Comparison of ENCODE assay signal across 7 cellular contexts in genomic region chr19:12464139-12464538, GRCh38. TPM values are rescaled to one million over a fixed set of nuclear protein-coding genes. Genes with fewer than 3 reads are reported as not detected.
DNase-seq lines count a peak whose midpoint lies in the region; ATAC-seq and TF ChIP-seq lines count a peak whose summit lies in the region.
"Not testable (repeated sequence)": the region's sequence is repeated elsewhere in the genome, so short reads cannot be mapped to it uniquely, and the experiment has no call there.

No MANE protein-coding gene starts in this region.

- not testable (repeated sequence) for H2AK5ac ChIP-seq in mesendoderm (ENCODE audit: low read length)

- peaks cover 88% of the 10 kb centered on the region for H3K9me3 Mint-ChIP-seq in endodermal cell

- H3K56ac ChIP-seq in mesendoderm (ENCODE audit: low read length): not testable (repeated sequence)

- H3K79me2 ChIP-seq in mesendoderm (ENCODE audit: control insufficient read depth, insufficient read depth, low read length): not testable (repeated sequence)

- H3K18ac ChIP-seq in mesendoderm (ENCODE audit: low read length): not testable (repeated sequence)

- not testable (repeated sequence) for H2BK120ac ChIP-seq in mesendoderm (ENCODE audit: low read depth, low read length)

- H4K5ac ChIP-seq in mesendoderm (ENCODE audit: low read length): not testable (repeated sequence)

- peak overlapping the region in 8 of 10 experiments; percentile 10 to 43 (median 24); a peak in 11 of 20 replicates for H3K4me3 ChIP-seq in BLaER1 treated with 17β-estradiol and CSF1 and Interleukin-3, amounts not matched to agents 10 nM and 100 nM
- H3K4me3 ChIP-seq in HEK293 (ENCODE audit: low read depth, low read length): not testable (repeated sequence)
- H3K4me3 ChIP-seq in adipocyte (ENCODE audit: low read length) (peak overlapping the region; percentile 70), coronary artery (peak overlapping the region; percentile 15), endodermal cell (ENCODE audit: low read length) (peak overlapping the region; percentile 66), mesendoderm (ENCODE audit: low read length) (peak overlapping the region; percentile 20), thoracic aorta (peak overlapping the region; percentile 10)

- H3K4me3 Mint-ChIP-seq in endodermal cell: not testable (repeated sequence)

- CTCF ChIA-PET in HEK293 (lab: Yijun Ruan, JAX): not testable (repeated sequence)

- peaks cover 94 to 98% (median 97%) of the 10 kb centered on the region in 11 experiments for H3K9me3 ChIP-seq in BLaER1 treated with 17β-estradiol and CSF1 and Interleukin-3, amounts not matched to agents 10 nM and 100 nM (replicated peaks in 1 of 11)
- not testable (repeated sequence) for H3K9me3 ChIP-seq in HEK293 (ENCODE audit: control insufficient read depth, insufficient read depth, low read depth, low read length)
- H3K9me3 ChIP-seq in adipocyte (ENCODE audit: control insufficient read depth, low read length) (peaks cover 80% of the 10 kb centered on the region), endodermal cell (ENCODE audit: control insufficient read depth, low read length) (peaks cover 83% of the 10 kb centered on the region), thoracic aorta (peaks cover 80% of the 10 kb centered on the region)

- H4K20me1 ChIP-seq in BLaER1 treated with 17β-estradiol and CSF1 and Interleukin-3, amounts not matched to agents 10 nM and 100 nM: not testable (repeated sequence)

- not testable (repeated sequence) for H2BK5ac ChIP-seq in mesendoderm (ENCODE audit: low read length)

- WGBS in endodermal cell (ENCODE audit: insufficient coverage in 1 of 2, insufficient read length in 1 of 2), 2 experiments: 96% methylated on average over 5 to 6 of the region's 6 CpGs
- WGBS in mesendoderm (ENCODE audit: extremely low coverage, insufficient coverage, low lambda C conversion rate): no CpG with 5 or more reads among the region's 6 CpGs

- not testable (repeated sequence) for H2BK15ac ChIP-seq in mesendoderm (replicated peaks; ENCODE audit: low read depth)

- H3K27me3 Mint-ChIP-seq in endodermal cell (ENCODE audit: insufficient read depth): not testable (repeated sequence)

- not testable (repeated sequence) for H3K23ac ChIP-seq in mesendoderm (ENCODE audit: low read length)

- H3K27ac ChIP-seq in BLaER1 treated with 17β-estradiol and CSF1 and Interleukin-3, amounts not matched to agents 10 nM and 100 nM; HEK293 (ENCODE audit: extremely low read depth, low read depth, low read length); coronary artery; endodermal cell (ENCODE audit: low read depth, low read length); mesendoderm (ENCODE audit: low read depth, low read length); thoracic aorta: not testable (repeated sequence)

- not testable (repeated sequence) for H3K4me1 Mint-ChIP-seq in endodermal cell

- H3K36me3 Mint-ChIP-seq in endodermal cell (ENCODE audit: low read depth): peaks cover 64% of the 10 kb centered on the region

- not testable (repeated sequence) for H3K27me3 ChIP-seq in BLaER1 treated with 17β-estradiol and CSF1 and Interleukin-3, amounts not matched to agents 10 nM and 100 nM; adipocyte (replicated peaks; ENCODE audit: control insufficient read depth, insufficient read depth, low read length); endodermal cell (ENCODE audit: control insufficient read depth, insufficient read depth, low read length, poor library complexity, severe bottlenecking); mesendoderm (ENCODE audit: insufficient read depth, low read length, poor library complexity); thoracic aorta (replicated peaks; ENCODE audit: insufficient read depth)

- TF ChIP-seq CTCF in HEK293 (tag by site-specific recombination; IDR thresholded peaks at IDR 0.05); coronary artery (IDR thresholded peaks at IDR 0.05); endodermal cell (conservative IDR thresholded peaks at IDR 0.05); thoracic aorta (IDR thresholded peaks at IDR 0.05): not testable (repeated sequence)

- H3K4ac ChIP-seq in mesendoderm (ENCODE audit: low read depth, low read length): not testable (repeated sequence)

- peaks cover 68 to 83% (median 79%) of the 10 kb centered on the region in 11 experiments for H3K36me3 ChIP-seq in BLaER1 treated with 17β-estradiol and CSF1 and Interleukin-3, amounts not matched to agents 10 nM and 100 nM
- H3K36me3 ChIP-seq in HEK293 (ENCODE audit: control insufficient read depth in 2 of 2, insufficient read depth in 1 of 2, low read length in 2 of 2): peaks cover 0 to 23% of the 10 kb centered on the region in 2 experiments; a peak in 1 of 3 replicates
- peaks cover 22% of the 10 kb centered on the region for H3K36me3 ChIP-seq in adipocyte (ENCODE audit: control insufficient read depth, insufficient read depth, low read length, severe bottlenecking)
- H3K36me3 ChIP-seq in endodermal cell (ENCODE audit: control insufficient read depth, insufficient read depth, low read length): peaks cover 42% of the 10 kb centered on the region
- H3K36me3 ChIP-seq in mesendoderm (ENCODE audit: control insufficient read depth, insufficient read depth, low read length): not testable (repeated sequence)
- H3K36me3 ChIP-seq in thoracic aorta: peaks cover 41% of the 10 kb centered on the region

- not testable (repeated sequence) for H4K8ac ChIP-seq in mesendoderm (ENCODE audit: low read depth, low read length)

- not testable (repeated sequence) for H3K27ac Mint-ChIP-seq in endodermal cell

- not testable (repeated sequence) for H3K9ac ChIP-seq in BLaER1 treated with 17β-estradiol and CSF1 and Interleukin-3, amounts not matched to agents 10 nM and 100 nM; adipocyte (ENCODE audit: low read length); endodermal cell (ENCODE audit: extremely low read depth, low read length, poor library complexity, severe bottlenecking); mesendoderm (ENCODE audit: low read length)

- not testable (repeated sequence) for H3K4me1 ChIP-seq in BLaER1 treated with 17β-estradiol and CSF1 and Interleukin-3, amounts not matched to agents 10 nM and 100 nM; HEK293 (ENCODE audit: control insufficient read depth, insufficient read depth, low read length); adipocyte (ENCODE audit: control insufficient read depth, insufficient read depth, low read length); endodermal cell (ENCODE audit: control insufficient read depth, insufficient read depth, low read length); mesendoderm (ENCODE audit: control insufficient read depth, low read depth, low read length); thoracic aorta (ENCODE audit: control insufficient read depth in 1 of 2, low read depth in 2 of 2)

- not testable (repeated sequence) for H3K4me2 ChIP-seq in BLaER1 treated with 17β-estradiol and CSF1 and Interleukin-3, amounts not matched to agents 10 nM and 100 nM; mesendoderm (ENCODE audit: low read length)

- DNase-seq in adipocyte (ENCODE audit: low read depth); coronary artery (ENCODE audit: low spot score); endodermal cell; mesendoderm; thoracic aorta (ENCODE audit: low spot score): not testable (repeated sequence)

- H3K79me1 ChIP-seq in mesendoderm (ENCODE audit: low read length): not testable (repeated sequence)

- not testable (repeated sequence) for ATAC-seq in thoracic aorta (ENCODE audit: insufficient number of reproducible peaks, low FRiP score, low read depth)

- POLR2A ChIA-PET in HEK293 (lab: Yijun Ruan, JAX): not testable (repeated sequence)

TF ChIP-seq in HEK293, 187 proteins besides CTCF, POLR2A, EP300 and RAD21:
- TF ChIP-seq ZNF274 (IDR thresholded peaks at IDR 0.05; ENCODE audit: low read length): not testable (repeated sequence)
- TF ChIP-seq ZNF274 (tag by site-specific recombination; IDR thresholded peaks at IDR 0.05; ENCODE audit: borderline replicate concordance): peak; percentile 83; the same call in 1 of the 2 replicates

RNA-seq across cellular contexts. Expression of gene ZNF709, which starts 20.5 kb away (rescaled TPM):
- 1 to 10 TPM; 5.3 to 7.4 TPM for total RNA-seq in endodermal cell
- polyA plus RNA-seq in endodermal cell (2013, experiment 1 of 2): 4.6 TPM
- 5.2 TPM for polyA plus RNA-seq in endodermal cell (2013, experiment 2 of 2)
- polyA plus RNA-seq in mesendoderm (2013, experiment 1 of 2): 0.53 TPM
- polyA plus RNA-seq in mesendoderm (2013, experiment 2 of 2): 0.57 TPM
- 1 to 10 TPM; 1.4 to 3.5 TPM for total RNA-seq in thoracic aorta

RNA-seq across cellular contexts. Expression of gene ZNF443, which starts 23.3 kb away (rescaled TPM):
- total RNA-seq in endodermal cell: 10 to 100 TPM; 14.3 to 18.6 TPM
- polyA plus RNA-seq in endodermal cell (2013, experiment 1 of 2): 6.6 TPM
- polyA plus RNA-seq in endodermal cell (2013, experiment 2 of 2): 7.2 TPM
- polyA plus RNA-seq in mesendoderm (2013, experiment 1 of 2): 2.3 TPM
- polyA plus RNA-seq in mesendoderm (2013, experiment 2 of 2): 2.5 TPM
- total RNA-seq in thoracic aorta: 1 to 10 TPM; 2.4 to 3.4 TPM
